ENCODE assay signal across 24 cellular contexts in the genomic region with DNA sequence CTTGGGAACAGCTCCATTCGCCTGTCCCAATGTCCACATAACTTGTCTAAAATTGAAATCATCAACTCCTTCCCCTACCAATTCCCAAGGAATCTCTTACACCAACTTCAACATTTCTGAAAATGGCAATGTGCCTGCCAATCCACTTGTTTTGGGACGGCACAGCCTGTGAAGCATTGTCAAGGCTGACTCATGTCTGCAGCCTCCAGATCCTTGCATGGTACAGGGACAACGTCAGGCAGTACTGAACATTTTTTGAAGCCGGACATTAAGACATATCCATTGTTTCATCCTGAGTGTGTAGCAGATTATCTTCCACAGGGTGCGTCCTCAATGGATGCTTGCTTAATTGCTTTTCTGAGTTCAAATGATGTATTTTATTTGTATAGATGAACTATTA.
"Had no signal": no experiment of that assay in that cellular context is flagged by ENCODE, and none has a peak within 500 bp of the region (broad histone marks: within the 10 kb centered on the region; RNA-seq: fewer than 3 reads in every experiment).

No MANE protein-coding gene starts in this region.

- H3K36me3 ChIP-seq: MG63, Peyer's patch, SJSA1 had no signal

- H3K27me3 Mint-ChIP-seq: IgD-negative memory B cell had no signal

- H3K27ac ChIP-seq: PC-9, Peyer's patch, SJSA1, SK-N-MC had no signal

- H3K27ac Mint-ChIP-seq: IgD-negative memory B cell had no signal

- H3K4me2 ChIP-seq: PC-9 had no signal

- H3K9me3 ChIP-seq: MG63, Peyer's patch, SJSA1 had no signal

- H3K4me1 Mint-ChIP-seq: IgD-negative memory B cell had no signal

- H3K36me3 Mint-ChIP-seq: IgD-negative memory B cell had no signal

- H3K27me3 ChIP-seq: MG63, Peyer's patch, SJSA1 had no signal

- DNase-seq: MG63, NCI-H1092, NCI-H1105 treated with DMSO at 0.1 percent for 48 hours, NCI-H1417 treated with DMSO at 0.1 percent for 48 hours, NCI-H146, NCI-H1694 treated with DMSO at 0.1 percent for 48 hours, NCI-H1930, NCI-H2081, NCI-H2107, NCI-H226, NCI-H446, NCI-H510A, NCI-H524 treated with DMSO at 0.1 percent for 48 hours, NCI-H69, NCI-H774, OCI-M1, PC-9, Peyer's patch, Right ventricle myocardium superior, SIG-M5 had no signal

- H2AFZ ChIP-seq: PC-9 had no signal

- H3K4me3 Mint-ChIP-seq: IgD-negative memory B cell had no signal

- H3K4me1 ChIP-seq: Peyer's patch, SJSA1 had no signal

- H3K4me3 ChIP-seq: K562, MG63, PC-9, Peyer's patch, SJSA1, SK-N-MC had no signal
